24 cellular contexts compared by ENCODE assay signal in genomic region chr4:8461616-8462015, GRCh38. TPM values are rescaled to one million over a fixed set of nuclear protein-coding genes. Genes with fewer than 3 reads are reported as not detected.
A peak's percentile ranks its signal among the peaks of the same experiment; 100 is the strongest.
DNase-seq lines count a peak whose midpoint lies in the region; ATAC-seq, FAIRE-seq and TF ChIP-seq lines count a peak whose summit lies in the region.
"Had no signal": no experiment of that assay in that cellular context is flagged by ENCODE, and none has a peak within 500 bp of the region (broad histone marks: within the 10 kb centered on the region; RNA-seq: fewer than 3 reads in every experiment).

No MANE protein-coding gene starts in this region.

- H3K14ac ChIP-seq in mesenchymal stem cell (ENCODE audit: low read length in 2 of 2), result no peak overlapping the region

- no peak overlapping the region for H2AK5ac ChIP-seq in mesenchymal stem cell (ENCODE audit: low read length, severe bottlenecking)

- TF ChIP-seq CTCF in kidney (IDR thresholded peaks at IDR 0.05; ENCODE audit: borderline replicate concordance, extremely low read depth, insufficient read depth), result no peak

- no peak for DNase-seq in kidney
- DNase-seq in mesenchymal stem cell, result no peak
- DNase-seq in renal cortical epithelial cell (ENCODE audit: low read depth), result peak; percentile 76
- no peak for DNase-seq in HuH-7 (ENCODE audit: low spot score)
- DNase-seq in occipital lobe (lab: John Stamatoyannopoulos, UW), result no peak
- DNase-seq in NCI-H146 (lab: John Stamatoyannopoulos, UW), result no peak
- DNase-seq: ACHN; BE2C; C1 segment of cervical spinal cord; CD4-positive, CD25-positive, alpha-beta regulatory T cell; CD8-positive, alpha-beta memory T cell; COR-L47; DMS79; GDM1; HCEC 1CT; KBM-7 had no signal

- FAIRE-seq in kidney (lab: Jason Lieb, UNC), result peak; percentile 97
- FAIRE-seq: A204.1, D721Med, GM12892, GM19239, H54, HTR-8/SVneo had no signal

- no peak overlapping the region for H2BK15ac ChIP-seq in mesenchymal stem cell (ENCODE audit: low read depth, poor library complexity, severe bottlenecking)

- H3K9ac ChIP-seq in kidney (ENCODE audit: low read length in 2 of 2) (peak overlapping the region in 1 of 2 donors; percentile 49), mesenchymal stem cell (ENCODE audit: low read length) (no peak overlapping the region)

- no peak overlapping the region for H4K8ac ChIP-seq in mesenchymal stem cell (ENCODE audit: low read length)

- H3K36me3 ChIP-seq in kidney (ENCODE audit: control insufficient read depth in 1 of 2, insufficient read depth in 2 of 2, low read length in 2 of 2), result peaks cover 23 to 34% of the 10 kb centered on the region in 2 donors
- H3K36me3 ChIP-seq in mesenchymal stem cell (ENCODE audit: control insufficient read depth in 1 of 2, insufficient read depth in 2 of 2, low read depth in 1 of 2, low read length in 2 of 2), result peaks cover 45 to 82% of the 10 kb centered on the region in 2 experiments

- H4K91ac ChIP-seq in mesenchymal stem cell (ENCODE audit: low read length), result no peak overlapping the region

- H2BK5ac ChIP-seq in mesenchymal stem cell (ENCODE audit: low read depth, low read length, poor library complexity, severe bottlenecking), result no peak overlapping the region

- H3K4me1 ChIP-seq in kidney (ENCODE audit: control insufficient read depth in 1 of 2, insufficient read depth in 1 of 2, low read depth in 1 of 2, low read length in 2 of 2) (peaks cover 11 to 15% of the 10 kb centered on the region in 2 donors), mesenchymal stem cell (ENCODE audit: control insufficient read depth, insufficient read depth, low read depth, low read length) (peaks cover 14% of the 10 kb centered on the region)
- H3K4me1 ChIP-seq: BE2C had no signal

- peaks cover 20% of the 10 kb centered on the region for H3K79me1 ChIP-seq in mesenchymal stem cell (replicated peaks; ENCODE audit: low read length, poor library complexity, severe bottlenecking)

- no peak overlapping the region for H3K23ac ChIP-seq in mesenchymal stem cell (ENCODE audit: low read length in 2 of 2)

- no peaks in the 10 kb centered on the region for H3K27me3 ChIP-seq in mesenchymal stem cell (ENCODE audit: control insufficient read depth in 1 of 2, insufficient read depth in 1 of 2, low read length in 2 of 2)
- H3K27me3 ChIP-seq: BE2C had no signal

- peak overlapping the region; percentile 10 for H3K4me2 ChIP-seq in mesenchymal stem cell (ENCODE audit: low read length, poor library complexity, severe bottlenecking)
- H3K4me2 ChIP-seq: GM23338 had no signal

- ATAC-seq in GM21360 (IDR thresholded peaks at IDR 0.05; ENCODE audit: unreplicated experiment), result no peak
- ATAC-seq: GM23338 had no signal

- no peak overlapping the region for H3K18ac ChIP-seq in mesenchymal stem cell (ENCODE audit: low read depth in 1 of 2, low read length in 2 of 2)

- H3K9me3 ChIP-seq in kidney (ENCODE audit: control insufficient read depth in 1 of 2, low read length in 2 of 2) (no peaks in the 10 kb centered on the region), mesenchymal stem cell (ENCODE audit: control insufficient read depth, low read length) (no peaks in the 10 kb centered on the region)
- H3K9me3 ChIP-seq: BE2C had no signal

- H3K4me3 ChIP-seq in kidney (ENCODE audit: low read length in 2 of 2) (no peak overlapping the region), mesenchymal stem cell (ENCODE audit: insufficient read depth in 1 of 2, low read depth in 1 of 2, low read length in 2 of 2) (no peak overlapping the region)
- H3K4me3 ChIP-seq: GM23338 had no signal

- no peak overlapping the region for H2BK12ac ChIP-seq in mesenchymal stem cell (ENCODE audit: low read length in 2 of 2)

- intact Hi-C loops in kidney (cut with DNase I), result no loop called here

- no peak overlapping the region for H2AFZ ChIP-seq in mesenchymal stem cell (ENCODE audit: low read depth, low read length)
- H2AFZ ChIP-seq: GM23338 had no signal

- no peak overlapping the region for H2BK120ac ChIP-seq in mesenchymal stem cell (ENCODE audit: low read depth, low read length)

- peak overlapping the region; percentile 56 to 89 for H3K27ac ChIP-seq in kidney (ENCODE audit: low read depth in 2 of 2, low read length in 2 of 2)
- peak overlapping the region; percentile 78 for H3K27ac ChIP-seq in mesenchymal stem cell (ENCODE audit: low read length, poor library complexity, severe bottlenecking)

- WGBS in mesenchymal stem cell, result 98% methylated on average over 4 of the region's 6 CpGs

- H3K4ac ChIP-seq in mesenchymal stem cell (ENCODE audit: low read depth in 1 of 2, low read length in 2 of 2), result no peak overlapping the region

RNA-seq across cellular contexts. Expression of gene TRMT44, which starts 21.0 kb away (rescaled TPM):
- 20.1 TPM for total RNA-seq in kidney
- 5.1 TPM for polyA plus RNA-seq in kidney (ENCODE audit: insufficient read depth, low read depth, low replicate concordance)
- polyA plus RNA-seq in mesenchymal stem cell (2013, experiment 1 of 2), result 3.7 TPM
- polyA plus RNA-seq in mesenchymal stem cell (2013, experiment 2 of 2), result 3.6 TPM
- 8.7 and 14.5 TPM in 2 replicates for total RNA-seq in renal cortical epithelial cell
- total RNA-seq in occipital lobe, result 18.9 TPM

RNA-seq across cellular contexts. Expression of gene ACOX3, which starts 21.1 kb away (rescaled TPM):
- total RNA-seq in kidney, result 21.7 TPM
- polyA plus RNA-seq in kidney (ENCODE audit: insufficient read depth, low read depth, low replicate concordance), result 10.1 TPM
- polyA plus RNA-seq in mesenchymal stem cell (2013, experiment 1 of 2), result 10.4 TPM
- polyA plus RNA-seq in mesenchymal stem cell (2013, experiment 2 of 2), result 12.2 TPM
- total RNA-seq in renal cortical epithelial cell, result 25.0 and 41.5 TPM in 2 replicates
- 34.9 TPM for total RNA-seq in occipital lobe
